Comparison of ENCODE assay signal across 9 cellular contexts in genomic region chr3:185929192-185930151, GRCh38. TPM values are rescaled to one million over a fixed set of nuclear protein-coding genes. Genes with fewer than 3 reads are reported as not detected.
DNase-seq lines count a peak whose midpoint lies in the region; ATAC-seq and TF ChIP-seq lines count a peak whose summit lies in the region.
"Had no signal": no experiment of that assay in that cellular context is flagged by ENCODE, and none has a peak within 500 bp of the region (broad histone marks: within the 10 kb centered on the region; RNA-seq: fewer than 3 reads in every experiment).

No MANE protein-coding gene starts in this region.

- intact Hi-C loops in colonic mucosa (cut with DNase I), result loop anchor here (5.0 kb wide), 1 partner anchor 102 kb away; the partner anchor contains the start of gene IGF2BP2

- no peak overlapping the region for H3K9ac ChIP-seq in colonic mucosa (ENCODE audit: low read depth in 2 of 2, low read length in 2 of 2)

- H3K27me3 ChIP-seq in colonic mucosa, result no peaks in the 10 kb centered on the region

- no peaks in the 10 kb centered on the region for H3K9me3 ChIP-seq in colonic mucosa

- peaks cover 18 to 28% of the 10 kb centered on the region in 2 donors for H3K36me3 Mint-ChIP-seq in naive B cell

- no peaks in the 10 kb centered on the region for H3K27me3 Mint-ChIP-seq in naive B cell

- peaks cover 84 to 90% (median 86%) of the 10 kb centered on the region in 3 donors for H3K4me1 Mint-ChIP-seq in naive B cell

- H3K27ac Mint-ChIP-seq in naive B cell, result peak overlapping the region; percentile 61 to 88 (median 81)

- H3K27ac ChIP-seq in colonic mucosa, result peak overlapping the region; percentile 67
- H3K27ac ChIP-seq: HL-60 had no signal

- H3K4me1 ChIP-seq in colonic mucosa, result peaks cover 41% of the 10 kb centered on the region

- no peak for TF ChIP-seq CTCF in colonic mucosa (IDR thresholded peaks at IDR 0.05)

- H3K9me3 Mint-ChIP-seq in naive B cell, result no peaks in the 10 kb centered on the region

- no peak for ATAC-seq in naive B cell (ENCODE audit: low read depth in 2 of 2)
- ATAC-seq in GM21717 (IDR thresholded peaks at IDR 0.05; ENCODE audit: unreplicated experiment), result no peak
- ATAC-seq in GM21526 (IDR thresholded peaks at IDR 0.05; ENCODE audit: low FRiP score, unreplicated experiment), result no peak

- H3K4me3 ChIP-seq in colonic mucosa, result no peak overlapping the region

- DNase-seq in CD1c-positive myeloid dendritic cell (ENCODE audit: extremely low spot score), result peak; percentile 79
- DNase-seq in M059J (ENCODE audit: low read depth), result peak; percentile 65
- DNase-seq in colonic mucosa, result no peak
- DNase-seq in naive B cell, result no peak
- DNase-seq in NCI-H446 (lab: John Stamatoyannopoulos, UW), result no peak
- DNase-seq in NCI-H69 (lab: John Stamatoyannopoulos, UW), result no peak

- H3K36me3 ChIP-seq in colonic mucosa, result peaks cover 8% of the 10 kb centered on the region

- peak overlapping the region; percentile 62 to 100 (median 84) for H3K4me3 Mint-ChIP-seq in naive B cell

RNA-seq across cellular contexts. Expression of gene TRA2B, which starts 8.3 kb away (rescaled TPM):
- 268 and 348 TPM in 2 replicates for total RNA-seq in M059J (2014; rRNA removed; shearing (Covaris generic))
- total RNA-seq in colonic mucosa, result 100 to 1,000 TPM in 1 of 2 donors, 10 to 100 TPM in 1; 98.8 to 140 TPM
- 100 to 1,000 TPM; 190 to 378 (median 318) TPM for polyA plus RNA-seq in naive B cell (ENCODE audit: low read depth in 6 of 6)

Comparison
In these comparisons a context has a peak if more than half of its experiments do, and no peak if none do; other contexts are left out.
1. DNase-seq: peak in CD1c-positive myeloid dendritic cell (single experiment) and M059J (single experiment); none in colonic mucosa (single experiment), naive B cell (single experiment), NCI-H446 (0 of 2) and NCI-H69 (single experiment).